ENCODE assay signal across 8 cellular contexts in the genomic region with DNA sequence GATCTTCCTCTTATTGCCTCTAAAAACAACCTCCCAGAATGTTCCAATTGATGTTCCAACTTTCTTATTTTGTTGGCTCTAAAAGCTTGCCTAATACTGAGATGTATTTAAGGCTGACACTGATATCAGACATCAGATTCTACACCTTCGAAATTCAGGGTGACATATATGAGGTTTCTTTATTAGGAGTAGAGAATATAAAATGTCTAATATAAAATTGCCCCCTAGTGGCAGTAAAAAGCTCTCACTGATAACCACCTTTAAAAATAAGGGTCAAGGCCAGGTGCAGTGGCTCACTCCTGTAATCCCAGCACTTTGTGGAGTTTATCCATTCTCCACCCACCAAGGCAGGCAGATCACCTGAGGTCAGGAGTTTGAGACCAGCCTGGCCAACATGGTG.
DNase-seq lines count a peak whose midpoint lies in the region; ATAC-seq lines count a peak whose summit lies in the region.

No MANE protein-coding gene starts in this region.

- intact Hi-C loops in posterior cingulate gyrus (cut with DNase I), result no loop called here

- peak; percentile 1 for DNase-seq in RPMI7951 (ENCODE audit: low read depth)
- DNase-seq in iris pigment epithelial cell (ENCODE audit: low read depth), result peak; percentile 3
- no peak for DNase-seq in foreskin melanocyte
- no peak for DNase-seq in activated effector memory CD4-positive, alpha-beta T cell treated with Interleukin-2 at 50 U/mL for 16 hours
- no peak for DNase-seq in GM19238 (ENCODE audit: insufficient read length, low spot score)
- DNase-seq in posterior cingulate gyrus, result no peak

- ATAC-seq in GM18858 (IDR thresholded peaks at IDR 0.05; ENCODE audit: unreplicated experiment), result peak; percentile 52
- peak; percentile 72 for ATAC-seq in HG03378 (IDR thresholded peaks at IDR 0.05; ENCODE audit: unreplicated experiment)

Comparison
In these comparisons a context has a peak if more than half of its experiments do, and no peak if none do; other contexts are left out.
1. DNase-seq: peak in RPMI7951 (single experiment) and iris pigment epithelial cell (single experiment); none in foreskin melanocyte (single experiment), activated effector memory CD4-positive, alpha-beta T cell treated with Interleukin-2 at 50 U/mL for 16 hours (single experiment), GM19238 (single experiment) and posterior cingulate gyrus (0 of 10).